8 cellular contexts compared by ENCODE assay signal in the genomic region with DNA sequence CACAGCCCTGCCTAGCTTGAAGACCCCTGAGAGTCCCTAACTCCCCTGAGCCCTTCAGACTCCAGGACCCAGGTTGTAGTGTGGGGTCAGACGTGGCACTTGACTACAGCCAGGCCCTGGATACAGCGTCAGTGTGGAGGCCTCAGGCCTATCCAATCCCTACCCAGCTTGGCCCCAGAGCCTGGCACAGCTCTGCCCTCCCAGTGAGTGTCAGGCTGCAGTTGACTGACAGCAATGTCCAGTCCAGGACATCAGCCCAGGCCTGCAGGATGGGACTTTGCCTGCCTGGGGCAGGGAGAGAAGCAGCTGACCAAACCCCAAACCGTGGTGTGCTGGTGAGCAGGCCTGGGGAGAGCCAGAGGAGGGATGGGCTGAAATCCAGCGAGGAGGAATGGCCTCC. TPM values are rescaled to one million over a fixed set of nuclear protein-coding genes. Genes with fewer than 3 reads are reported as not detected.
DNase-seq lines count a peak whose midpoint lies in the region; ATAC-seq and TF ChIP-seq lines count a peak whose summit lies in the region.

No MANE protein-coding gene starts in this region.

- intact Hi-C loops in activated CD4-positive, alpha-beta memory T cell treated with anti-CD3 and anti-CD28 coated beads for 36 hours (cut with micrococcal nuclease) = no loop called here
- intact Hi-C loops in heart left ventricle (cut with DNase I) = loop anchor here in 2 of 10 donors (1.0 to 5.0 kb wide), 4 partner anchors 11 to 38 kb away; partner anchors contain the start of gene KLF13 (in 1 of the 2)

- H3K4me3 Mint-ChIP-seq in activated CD4-positive, alpha-beta memory T cell treated with anti-CD3 and anti-CD28 coated beads for 36 hours = peak overlapping the region; percentile 63

- peak; percentile 74 to 84 (median 78) for ATAC-seq in heart left ventricle
- no peak for ATAC-seq in HG02870 (IDR thresholded peaks at IDR 0.05; ENCODE audit: unreplicated experiment)

- POLR2A ChIA-PET in activated CD4-positive, alpha-beta memory T cell treated with anti-CD3 and anti-CD28 coated beads for 36 hours (lab: Charles Lee) = interaction anchor here (0.9 to 1.7 kb wide), 7 partner anchors 9 to 38 kb away, joined by 3 to 9 read pairs (median 4); no protein-coding TSS in a partner anchor

- H3K36me3 ChIP-seq in GM23248 (ENCODE audit: low read depth) = no peaks in the 10 kb centered on the region
- H3K36me3 ChIP-seq in heart left ventricle = peaks cover 0 to 21% (median 0%) of the 10 kb centered on the region in 9 donors
- peaks cover 0 to 8% (median 4%) of the 10 kb centered on the region in 3 donors for H3K36me3 ChIP-seq in skeletal muscle tissue (ENCODE audit: control insufficient read depth in 3 of 3, insufficient read depth in 3 of 3, low read length in 3 of 3)

- H3K27ac ChIP-seq in GM23248 = peak overlapping the region; percentile 74
- H3K27ac ChIP-seq in heart left ventricle = peak overlapping the region; percentile 85 to 99 (median 94)
- peak overlapping the region; percentile 99 for H3K27ac ChIP-seq in skeletal muscle tissue (ENCODE audit: low read depth, low read length)

- H3K4me2 ChIP-seq in GM23248 (ENCODE audit: unreplicated experiment) = peak overlapping the region; percentile 75

- peaks cover 4% of the 10 kb centered on the region for H3K9me3 Mint-ChIP-seq in activated CD4-positive, alpha-beta memory T cell treated with anti-CD3 and anti-CD28 coated beads for 36 hours

- peaks cover 30% of the 10 kb centered on the region for H3K4me1 ChIP-seq in GM23248 (ENCODE audit: insufficient read depth)
- peaks cover 51 to 100% (median 100%) of the 10 kb centered on the region in 12 donors for H3K4me1 ChIP-seq in heart left ventricle
- H3K4me1 ChIP-seq in skeletal muscle tissue (ENCODE audit: control insufficient read depth in 3 of 3, insufficient read depth in 3 of 3, low read length in 3 of 3) = peaks cover 88 to 96% (median 94%) of the 10 kb centered on the region in 3 donors

- TF ChIP-seq CTCF in heart left ventricle (IDR thresholded peaks at IDR 0.05) = no peak

- peaks cover 100% of the 10 kb centered on the region for H3K79me2 ChIP-seq in GM23248 (ENCODE audit: insufficient read depth)

- H3F3A ChIP-seq in GM23248 (ENCODE audit: insufficient read depth) = no peaks in the 10 kb centered on the region

- no peak for TF ChIP-seq POLR2A in heart left ventricle (IDR thresholded peaks at IDR 0.05)
- no peak for TF ChIP-seq POLR2A in erythroblast (IDR thresholded peaks at IDR 0.05; ENCODE audit: low read length)

- CTCF ChIA-PET in activated CD4-positive, alpha-beta memory T cell treated with anti-CD3 and anti-CD28 coated beads for 36 hours (lab: Charles Lee) = interaction anchor here (1.5 to 1.6 kb wide), 2 partner anchors 12 to 134 kb away, joined by 4 to 7 read pairs; no protein-coding TSS in a partner anchor

- H3K9ac ChIP-seq in GM23248 (peak overlapping the region; percentile 73), skeletal muscle tissue (ENCODE audit: low read depth in 1 of 3, low read length in 3 of 3) (peak overlapping the region; percentile 86 to 97 (median 91))

- H3K9me3 ChIP-seq in GM23248 (ENCODE audit: low read depth) = no peaks in the 10 kb centered on the region
- no peaks in the 10 kb centered on the region for H3K9me3 ChIP-seq in heart left ventricle
- no peaks in the 10 kb centered on the region for H3K9me3 ChIP-seq in skeletal muscle tissue (ENCODE audit: control insufficient read depth in 3 of 3, low read length in 3 of 3)

- H3K27ac Mint-ChIP-seq in activated CD4-positive, alpha-beta memory T cell treated with anti-CD3 and anti-CD28 coated beads for 36 hours = peak overlapping the region; percentile 94

- H2AFZ ChIP-seq in GM23248 = 0 out of 2 replicates have a peak overlapping the region, but pooled peaks have one; percentile 14

- peak; percentile 32 for DNase-seq in GM23248
- no peak for DNase-seq in activated CD4-positive, alpha-beta memory T cell treated with anti-CD3 and anti-CD28 coated beads for 36 hours
- peak; percentile 74 to 91 (median 78) for DNase-seq in heart left ventricle
- no peak for DNase-seq in erythroblast (lab: John Stamatoyannopoulos, UW)
- DNase-seq in stimulated activated CD4-positive, alpha-beta T cell treated with anti-CD3 and anti-CD28 coated beads, Interleukin-4, amount 100 ng/mL, for 1 hour = no peak
- no peak for DNase-seq in NCI-H1930 (lab: John Stamatoyannopoulos, UW)

- WGBS in GM23248 (ENCODE audit: low coverage in 1 of 2, low lambda C conversion rate in 2 of 2, missing lambda C conversion rate in 2 of 2), 2 experiments = 48 to 53% methylated on average over 4 of the region's 4 CpGs
- WGBS in heart left ventricle, 4 donors = 5 to 15% (median 10%) methylated on average over 2 to 4 of the region's 4 CpGs

- no peaks in the 10 kb centered on the region for H3K9me2 ChIP-seq in GM23248 (ENCODE audit: insufficient read depth)

- peaks cover 46% of the 10 kb centered on the region for H3K36me3 Mint-ChIP-seq in activated CD4-positive, alpha-beta memory T cell treated with anti-CD3 and anti-CD28 coated beads for 36 hours

- H4K20me1 ChIP-seq in GM23248 (ENCODE audit: insufficient read depth) = no peaks in the 10 kb centered on the region; the same call in 1 of the 2 replicates

- H3K27me3 ChIP-seq in GM23248 (replicated peaks; ENCODE audit: insufficient read depth) (no peaks in the 10 kb centered on the region), heart left ventricle (no peaks in the 10 kb centered on the region), skeletal muscle tissue (ENCODE audit: control insufficient read depth in 3 of 3, insufficient read depth in 3 of 3, low read length in 3 of 3) (no peaks in the 10 kb centered on the region)

- peak overlapping the region; percentile 14 for H3K4me3 ChIP-seq in GM23248
- H3K4me3 ChIP-seq in heart left ventricle = peak overlapping the region in 7 of 12 donors; percentile 23 to 50 (median 35)
- peak overlapping the region; percentile 53 to 70 (median 67) for H3K4me3 ChIP-seq in skeletal muscle tissue (ENCODE audit: low read length in 3 of 3)

- in situ Hi-C loops in GM23248 (cut with MboI) = no loop called here

- H3K4me1 Mint-ChIP-seq in activated CD4-positive, alpha-beta memory T cell treated with anti-CD3 and anti-CD28 coated beads for 36 hours (ENCODE audit: low read depth) = peaks cover 99% of the 10 kb centered on the region

- H3K27me3 Mint-ChIP-seq in activated CD4-positive, alpha-beta memory T cell treated with anti-CD3 and anti-CD28 coated beads for 36 hours = no peaks in the 10 kb centered on the region

RNA-seq across cellular contexts. Expression of gene KLF13, which starts 27.3 kb away (rescaled TPM):
- total RNA-seq in GM23248 (2014; rRNA removed; shearing (Covaris generic)) = 27.8 and 38.9 TPM in 2 replicates
- polyA plus RNA-seq in GM23248 (2016; fragmentation: Nextera tagmentation; extraction: Ambion mirVana) = 8.0 and 9.1 TPM in 2 replicates
- total RNA-seq in activated CD4-positive, alpha-beta memory T cell treated with anti-CD3 and anti-CD28 coated beads for 36 hours = 100 to 1,000 TPM; 134 to 145 TPM
- total RNA-seq in heart left ventricle = 10 to 100 TPM; 37.5 to 65.9 (median 56.4) TPM
- polyA plus RNA-seq in heart left ventricle = 10 to 100 TPM; 22.4 to 74.0 TPM
- total RNA-seq in skeletal muscle tissue = 20.4 TPM

Comparison
In these comparisons a context has a peak if more than half of its experiments do, and no peak if none do; other contexts are left out.
1. DNase-seq: peak in GM23248 (single experiment) and heart left ventricle (5 of 5); none in activated CD4-positive, alpha-beta memory T cell treated with anti-CD3 and anti-CD28 coated beads for 36 hours (single experiment), erythroblast (0 of 2), stimulated activated CD4-positive, alpha-beta T cell treated with anti-CD3 and anti-CD28 coated beads, Interleukin-4, amount 100 ng/mL, for 1 hour (single experiment) and NCI-H1930 (0 of 2).
2. H3K4me3 ChIP-seq: peak in every context shown above with its lines; median percentile 67 in skeletal muscle tissue; 35 in heart left ventricle; 14 in GM23248.
3. Peak in every context shown above with its lines, with median percentiles within 50 percentile points of each other: H3K27ac ChIP-seq.